ENCODE assay signal across 10 cellular contexts in genomic region chr1:23118957-23119792, GRCh38. TPM values are rescaled to one million over a fixed set of nuclear protein-coding genes. Genes with fewer than 3 reads are reported as not detected.
DNase-seq lines count a peak whose midpoint lies in the region; ATAC-seq and TF ChIP-seq lines count a peak whose summit lies in the region.
"Had no signal": no experiment of that assay in that cellular context is flagged by ENCODE, and none has a peak within 500 bp of the region (broad histone marks: within the 10 kb centered on the region; RNA-seq: fewer than 3 reads in every experiment).

No MANE protein-coding gene starts in this region.

- TF ChIP-seq POLR2A in breast epithelium (IDR thresholded peaks at IDR 0.05): no peak

- H3K36me3 Mint-ChIP-seq in naive thymus-derived CD8-positive, alpha-beta T cell: no peaks in the 10 kb centered on the region

- no peaks in the 10 kb centered on the region for H3K27me3 Mint-ChIP-seq in naive thymus-derived CD8-positive, alpha-beta T cell

- H3K9me3 Mint-ChIP-seq in naive thymus-derived CD8-positive, alpha-beta T cell: no peaks in the 10 kb centered on the region

- intact Hi-C loops in breast epithelium (cut with DNase I; ENCODE audit: low total_unique reads): no loop called here
- intact Hi-C loops in head of caudate nucleus (cut with DNase I): no loop called here

- peaks cover 3 to 6% of the 10 kb centered on the region in 2 donors for H3K4me1 ChIP-seq in breast epithelium

- peak overlapping the region; percentile 16 to 87 (median 62) for H3K27ac Mint-ChIP-seq in naive thymus-derived CD8-positive, alpha-beta T cell

- peak overlapping the region in 2 of 3 donors; percentile 7 to 48 for H3K4me3 ChIP-seq in breast epithelium
- H3K4me3 ChIP-seq: body of pancreas had no signal

- no peaks in the 10 kb centered on the region for H3K27me3 ChIP-seq in breast epithelium
- H3K27me3 ChIP-seq: body of pancreas had no signal

- peak overlapping the region in 1 of 2 donors; percentile 25 for H3K27ac ChIP-seq in breast epithelium
- H3K27ac ChIP-seq: body of pancreas, parathyroid adenoma had no signal

- POLR2A ChIA-PET in naive thymus-derived CD8-positive, alpha-beta T cell (lab: Charles Lee): interaction anchor here (0.8 to 1.5 kb wide), 4 partner anchors 13 to 45 kb away, joined by 3 to 5 read pairs (median 4); no protein-coding TSS in a partner anchor

- H3K4me3 Mint-ChIP-seq in naive thymus-derived CD8-positive, alpha-beta T cell: peak overlapping the region; percentile 40 to 70 (median 58)

- H3K9me3 ChIP-seq in breast epithelium: no peaks in the 10 kb centered on the region
- H3K9me3 ChIP-seq: body of pancreas had no signal

- DNase-seq in Daoy (ENCODE audit: low read depth) (peak; percentile 55), RPMI7951 (ENCODE audit: low read depth) (peak; percentile 58), breast epithelium (ENCODE audit: low spot score in 2 of 2) (no peak), head of caudate nucleus (no peak), NCI-H1436 treated with DMSO at 0.1 percent for 48 hours (lab: John Stamatoyannopoulos, UW) (no peak)
- DNase-seq in naive thymus-derived CD8-positive, alpha-beta T cell: peak in 4 of 10 donors; percentile 21 to 30 (median 28)
- DNase-seq: body of pancreas had no signal

- TF ChIP-seq CTCF in breast epithelium (IDR thresholded peaks at IDR 0.05): no peak

- H3K36me3 ChIP-seq in breast epithelium: no peaks in the 10 kb centered on the region

- peak; percentile 72 to 75 for ATAC-seq in naive thymus-derived CD8-positive, alpha-beta T cell
- ATAC-seq in HG02571 (IDR thresholded peaks at IDR 0.05; ENCODE audit: unreplicated experiment) (no peak), GM19463 (IDR thresholded peaks at IDR 0.05; ENCODE audit: unreplicated experiment) (no peak)
- ATAC-seq: body of pancreas had no signal

- H3K4me1 Mint-ChIP-seq in naive thymus-derived CD8-positive, alpha-beta T cell: peaks cover 24 to 80% (median 47%) of the 10 kb centered on the region in 4 donors

RNA-seq across cellular contexts. Expression of gene LUZP1, which starts 49.5 kb away (rescaled TPM):
- 24.3 and 30.2 TPM in 2 replicates for total RNA-seq in Daoy (2014; rRNA removed; shearing (Covaris generic))
- 17.8 and 18.4 TPM in 2 replicates for total RNA-seq in RPMI7951 (2014; rRNA removed; shearing (Covaris generic))
- 10 to 100 TPM; 21.0 to 26.6 (median 24.6) TPM for total RNA-seq in breast epithelium
- 10 to 100 TPM; 14.4 to 16.8 TPM for total RNA-seq in naive thymus-derived CD8-positive, alpha-beta T cell
- polyA plus RNA-seq in naive thymus-derived CD8-positive, alpha-beta T cell: 10 to 100 TPM in 2 of 3 donors, 1 to 10 TPM in 1; 8.1 to 12.2 (median 10.2) TPM

Comparison
In these comparisons a context has a peak if more than half of its experiments do, and no peak if none do; other contexts are left out.
1. DNase-seq: peak in Daoy (single experiment) and RPMI7951 (single experiment); none in breast epithelium (0 of 2), head of caudate nucleus (0 of 42) and NCI-H1436 treated with DMSO at 0.1 percent for 48 hours (single experiment).
2. ATAC-seq: peak in naive thymus-derived CD8-positive, alpha-beta T cell (2 of 2); none in HG02571 (single experiment) and GM19463 (single experiment).